ENCODE assay signal across 10 cellular contexts in genomic region chr6:14109411-14109826, GRCh38. TPM values are rescaled to one million over a fixed set of nuclear protein-coding genes. Genes with fewer than 3 reads are reported as not detected.
DNase-seq lines count a peak whose midpoint lies in the region; ATAC-seq, FAIRE-seq and TF ChIP-seq lines count a peak whose summit lies in the region.
"Had no signal": no experiment of that assay in that cellular context is flagged by ENCODE, and none has a peak within 500 bp of the region (broad histone marks: within the 10 kb centered on the region; RNA-seq: fewer than 3 reads in every experiment).

No MANE protein-coding gene starts in this region.

- H3F3A ChIP-seq in PC-3 (ENCODE audit: low read length, unreplicated experiment) = no peaks in the 10 kb centered on the region

- TF ChIP-seq CTCF in PC-3 (conservative IDR thresholded peaks at IDR 0.05; ENCODE audit: low read depth, low read length) (no peak), brain microvascular endothelial cell (IDR thresholded peaks at IDR 0.05; ENCODE audit: low read depth, low read length, missing control alignments) (no peak)

- intact Hi-C loops in PC-3 (cut with micrococcal nuclease) = no loop called here
- intact Hi-C loops in cardiac septum (cut with DNase I) = no loop called here

- POLR2A ChIA-PET in PC-3 (lab: Charles Lee; ENCODE audit: unreplicated experiment) = no interaction called here

- H2AFZ ChIP-seq in PC-3 (ENCODE audit: low read length) = no peak overlapping the region

- H4K20me1 ChIP-seq in PC-3 (ENCODE audit: low read length) = no peaks in the 10 kb centered on the region

- no peak overlapping the region for H3K27ac ChIP-seq in PC-3 (ENCODE audit: low read length)
- H3K27ac ChIP-seq in brain microvascular endothelial cell = no peak overlapping the region
- H3K27ac ChIP-seq: epithelial cell of prostate, VCaP had no signal

- no peaks in the 10 kb centered on the region for H3K36me3 ChIP-seq in PC-3 (ENCODE audit: low read depth, low read length)
- no peaks in the 10 kb centered on the region for H3K36me3 ChIP-seq in brain microvascular endothelial cell (replicated peaks)

- H3K27me3 Mint-ChIP-seq in central memory CD8-positive, alpha-beta T cell = peaks cover 47% of the 10 kb centered on the region

- H3K27ac Mint-ChIP-seq in central memory CD8-positive, alpha-beta T cell (ENCODE audit: low read depth) = peak overlapping the region; percentile 86

- peaks cover 1% of the 10 kb centered on the region for H3K36me3 Mint-ChIP-seq in central memory CD8-positive, alpha-beta T cell (ENCODE audit: insufficient read depth)

- CTCF ChIA-PET in PC-3 (lab: Charles Lee) = no interaction called here

- FAIRE-seq in HTR-8/SVneo (lab: Jason Lieb, UNC) = no peak

- in situ Hi-C loops in brain microvascular endothelial cell (cut with HindIII; ENCODE audit: low pct_ligation_motif_present, low sequenced_read_pairs) = no loop called here

- no TSS peak for BruUV-seq in PC-3 (replicated peaks; lab: Mats Ljungman, UMichigan)

- H3K9me2 ChIP-seq in PC-3 (replicated peaks; ENCODE audit: low read length) = no peaks in the 10 kb centered on the region

- no peak overlapping the region for H3K4me2 ChIP-seq in PC-3 (ENCODE audit: low read length)

- no peak overlapping the region for H3K4me3 ChIP-seq in PC-3 (ENCODE audit: low read length)
- H3K4me3 ChIP-seq in brain microvascular endothelial cell (ENCODE audit: low read depth, low read length) = no peak overlapping the region

- H3K9me3 Mint-ChIP-seq in central memory CD8-positive, alpha-beta T cell = no peaks in the 10 kb centered on the region

- H3K27me3 ChIP-seq in PC-3 (ENCODE audit: low read length) (no peaks in the 10 kb centered on the region), brain microvascular endothelial cell (replicated peaks) (no peaks in the 10 kb centered on the region)

- H3K4me3 Mint-ChIP-seq in central memory CD8-positive, alpha-beta T cell = peak overlapping the region; percentile 39

- no peak for DNase-seq in central memory CD8-positive, alpha-beta T cell (ENCODE audit: low spot score in 2 of 2)
- DNase-seq in HTR-8/SVneo (ENCODE audit: insufficient read length, low spot score) = no peak
- no peak for DNase-seq in PC-3
- DNase-seq in cardiac septum (ENCODE audit: low spot score) = no peak
- no peak for DNase-seq in brain microvascular endothelial cell

- H3K4me1 ChIP-seq in PC-3 (ENCODE audit: insufficient read depth, low read length) = no peaks in the 10 kb centered on the region

- peaks cover 10% of the 10 kb centered on the region; the same call in 1 of the 2 replicates for H3K9me3 ChIP-seq in PC-3 (ENCODE audit: low read length)

- H3K79me2 ChIP-seq in PC-3 (ENCODE audit: low read length) = no peaks in the 10 kb centered on the region

- H3K9ac ChIP-seq in PC-3 (ENCODE audit: low read length) = no peak overlapping the region

- peaks cover 20% of the 10 kb centered on the region for H3K4me1 Mint-ChIP-seq in central memory CD8-positive, alpha-beta T cell

- ATAC-seq in GM18502 (IDR thresholded peaks at IDR 0.05; ENCODE audit: poor library complexity, unreplicated experiment) (peak; percentile 12), GM21515 (IDR thresholded peaks at IDR 0.05; ENCODE audit: unreplicated experiment) (peak; percentile 9), HG03342 (IDR thresholded peaks at IDR 0.05; ENCODE audit: unreplicated experiment) (peak; percentile 28), PC-3 (no peak)
- ATAC-seq in central memory CD8-positive, alpha-beta T cell (replicated peaks; ENCODE audit: extremely low read depth, poor library complexity, severe bottlenecking) = no peak

RNA-seq across cellular contexts. Expression of gene CD83, which starts 8.2 kb away (rescaled TPM):
- 13.0 and 15.2 TPM in 2 replicates for total RNA-seq in PC-3 (2014; rRNA removed)
- 1.7 TPM for total RNA-seq in cardiac septum

Comparison
In these comparisons a context has a peak if more than half of its experiments do, and no peak if none do; other contexts are left out.
1. ATAC-seq: peak in GM18502 (single experiment), GM21515 (single experiment) and HG03342 (single experiment); none in central memory CD8-positive, alpha-beta T cell (single experiment) and PC-3 (single experiment).